ENCODE assay signal across 1 cellular context in the genomic region with DNA sequence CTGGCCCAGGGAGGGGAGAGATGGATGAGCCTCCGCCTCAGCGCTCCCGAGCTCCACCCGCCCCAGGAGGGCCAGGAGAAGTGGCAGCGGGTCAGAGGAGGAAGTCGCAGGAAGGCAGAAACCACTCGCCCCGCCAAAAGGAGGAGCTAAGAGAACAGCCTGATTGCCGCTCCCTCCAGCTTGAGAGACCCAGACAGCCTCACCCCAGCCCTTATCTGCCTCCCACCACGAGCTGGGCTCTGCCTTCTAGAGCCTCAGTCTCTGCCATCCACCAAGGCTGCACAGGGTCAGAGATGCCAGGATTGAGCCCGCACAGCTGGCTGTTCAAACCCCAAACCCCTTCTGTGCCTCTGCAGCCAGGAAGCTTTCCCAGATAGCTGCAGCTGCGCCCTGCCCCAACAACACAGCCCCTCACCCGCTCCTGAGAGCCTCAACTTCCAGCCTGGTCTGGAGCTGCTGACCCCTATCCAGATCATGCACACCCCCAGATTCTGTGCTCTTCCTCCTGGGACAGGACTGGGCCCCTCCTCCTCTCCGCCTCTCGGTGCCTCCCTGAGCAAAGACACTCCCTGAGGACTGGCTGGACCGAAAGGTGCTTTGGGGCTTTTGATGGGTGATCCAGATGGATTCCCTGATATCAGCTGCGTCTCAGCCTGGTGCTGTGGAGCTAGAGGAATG.
TF ChIP-seq lines count a peak whose summit lies in the region.

No MANE protein-coding gene starts in this region.

TF ChIP-seq in HEK293, 187 proteins besides CTCF, POLR2A, EP300 and RAD21 (continued from another document):
- peak; percentile 60 for TF ChIP-seq ZNF366 (tag by site-specific recombination; conservative IDR thresholded peaks at IDR 0.05)
- TF ChIP-seq GLIS2 (tag by site-specific recombination; IDR thresholded peaks at IDR 0.05), result peak; percentile 33; the same call in 1 of the 2 replicates
- peak; percentile 28; the same call in 1 of the 2 replicates for TF ChIP-seq SP3 (tag by site-specific recombination; IDR thresholded peaks at IDR 0.05)
- TF ChIP-seq, protein P1, sequence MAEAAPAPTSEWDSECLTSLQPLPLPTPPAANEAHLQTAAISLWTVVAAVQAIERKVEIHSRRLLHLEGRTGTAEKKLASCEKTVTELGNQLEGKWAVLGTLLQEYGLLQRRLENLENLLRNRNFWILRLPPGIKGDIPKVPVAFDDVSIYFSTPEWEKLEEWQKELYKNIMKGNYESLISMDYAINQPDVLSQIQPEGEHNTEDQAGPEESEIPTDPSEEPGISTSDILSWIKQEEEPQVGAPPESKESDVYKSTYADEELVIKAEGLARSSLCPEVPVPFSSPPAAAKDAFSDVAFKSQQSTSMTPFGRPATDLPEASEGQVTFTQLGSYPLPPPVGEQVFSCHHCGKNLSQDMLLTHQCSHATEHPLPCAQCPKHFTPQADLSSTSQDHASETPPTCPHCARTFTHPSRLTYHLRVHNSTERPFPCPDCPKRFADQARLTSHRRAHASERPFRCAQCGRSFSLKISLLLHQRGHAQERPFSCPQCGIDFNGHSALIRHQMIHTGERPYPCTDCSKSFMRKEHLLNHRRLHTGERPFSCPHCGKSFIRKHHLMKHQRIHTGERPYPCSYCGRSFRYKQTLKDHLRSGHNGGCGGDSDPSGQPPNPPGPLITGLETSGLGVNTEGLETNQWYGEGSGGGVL (tag by site-specific recombination; IDR thresholded peaks at IDR 0.05), result peak; percentile 59
- TF ChIP-seq ZBTB17 (tag by site-specific recombination; IDR thresholded peaks at IDR 0.05), result peak; percentile 99
- peak; percentile 97 for TF ChIP-seq ZNF341 (tag by site-specific recombination; IDR thresholded peaks at IDR 0.05; ENCODE audit: low read depth)
- no peak for TF ChIP-seq ZBTB20 (tag by site-specific recombination; IDR thresholded peaks at IDR 0.05)
- TF ChIP-seq SP7 (tag by site-specific recombination; IDR thresholded peaks at IDR 0.05), result peak; percentile 42; the same call in 1 of the 2 replicates
- peak; percentile 8; the same call in 1 of the 2 replicates for TF ChIP-seq FEZF1 (tag by site-specific recombination; IDR thresholded peaks at IDR 0.05)
- TF ChIP-seq, protein P2, sequence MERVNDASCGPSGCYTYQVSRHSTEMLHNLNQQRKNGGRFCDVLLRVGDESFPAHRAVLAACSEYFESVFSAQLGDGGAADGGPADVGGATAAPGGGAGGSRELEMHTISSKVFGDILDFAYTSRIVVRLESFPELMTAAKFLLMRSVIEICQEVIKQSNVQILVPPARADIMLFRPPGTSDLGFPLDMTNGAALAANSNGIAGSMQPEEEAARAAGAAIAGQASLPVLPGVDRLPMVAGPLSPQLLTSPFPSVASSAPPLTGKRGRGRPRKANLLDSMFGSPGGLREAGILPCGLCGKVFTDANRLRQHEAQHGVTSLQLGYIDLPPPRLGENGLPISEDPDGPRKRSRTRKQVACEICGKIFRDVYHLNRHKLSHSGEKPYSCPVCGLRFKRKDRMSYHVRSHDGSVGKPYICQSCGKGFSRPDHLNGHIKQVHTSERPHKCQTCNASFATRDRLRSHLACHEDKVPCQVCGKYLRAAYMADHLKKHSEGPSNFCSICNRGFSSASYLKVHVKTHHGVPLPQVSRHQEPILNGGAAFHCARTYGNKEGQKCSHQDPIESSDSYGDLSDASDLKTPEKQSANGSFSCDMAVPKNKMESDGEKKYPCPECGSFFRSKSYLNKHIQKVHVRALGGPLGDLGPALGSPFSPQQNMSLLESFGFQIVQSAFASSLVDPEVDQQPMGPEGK (tag by site-specific recombination; IDR thresholded peaks at IDR 0.05), result peak; percentile 36; the same call in 1 of the 2 replicates
- 0 out of 2 replicates have a peak, but pooled peaks have one; percentile 9 for TF ChIP-seq ZIC2 (tag by site-specific recombination; IDR thresholded peaks at IDR 0.05)
